Comparison of ENCODE assay signal across 1 cellular context in genomic region chr19:34173145-34173956, GRCh38.
A peak's percentile ranks its signal among the peaks of the same experiment; 100 is the strongest.
TF ChIP-seq lines count a peak whose summit lies in the region.

No MANE protein-coding gene starts in this region.

TF ChIP-seq in HepG2, 621 proteins besides CTCF, POLR2A, EP300 and RAD21 (continued from another document and continues in another):
- TF ChIP-seq ATF2 (CRISPR knock-in tag; IDR thresholded peaks at IDR 0.05) = peak; percentile 63; the same call in 1 of the 2 replicates
- no peak; the same call in none of the 2 replicates for TF ChIP-seq ZNF441 (CRISPR knock-in tag; IDR thresholded peaks at IDR 0.05; ENCODE audit: borderline replicate concordance)
- no peak for TF ChIP-seq HMG20A (CRISPR knock-in tag; IDR thresholded peaks at IDR 0.05; ENCODE audit: borderline replicate concordance)
- peak; percentile 68 for TF ChIP-seq GATAD2A (CRISPR knock-in tag; IDR thresholded peaks at IDR 0.05)
- no peak for TF ChIP-seq ZNF383 (CRISPR knock-in tag; IDR thresholded peaks at IDR 0.05; ENCODE audit: borderline replicate concordance)
- TF ChIP-seq TARDBP (CRISPR knock-in tag; IDR thresholded peaks at IDR 0.05) = peak; percentile 48; the same call in 1 of the 2 replicates
- no peak for TF ChIP-seq ZSCAN31 (CRISPR knock-in tag; IDR thresholded peaks at IDR 0.05; ENCODE audit: low read depth)
- TF ChIP-seq ZNF333 (CRISPR knock-in tag; IDR thresholded peaks at IDR 0.05; ENCODE audit: borderline replicate concordance) = no peak
- no peak for TF ChIP-seq ZNF552 (CRISPR knock-in tag; IDR thresholded peaks at IDR 0.05; ENCODE audit: borderline replicate concordance)
- TF ChIP-seq ZNF616 (CRISPR knock-in tag; IDR thresholded peaks at IDR 0.05; ENCODE audit: low read depth) = peak; percentile 24; the same call in 1 of the 2 replicates
- TF ChIP-seq ZBTB40 (IDR thresholded peaks at IDR 0.05) = no peak
- peak; percentile 58 for TF ChIP-seq ZBTB40 (CRISPR knock-in tag; IDR thresholded peaks at IDR 0.05)
- TF ChIP-seq KLF6 (CRISPR knock-in tag; IDR thresholded peaks at IDR 0.05) = peak; percentile 29; the same call in 1 of the 2 replicates
- no peak for TF ChIP-seq SP1 (IDR thresholded peaks at IDR 0.05)
- TF ChIP-seq SP1 (CRISPR knock-in tag; IDR thresholded peaks at IDR 0.05) = 0 out of 2 replicates have a peak, but pooled peaks have one; percentile 20
- peak; percentile 83; the same call in 1 of the 2 replicates for TF ChIP-seq ZNF766 (CRISPR knock-in tag; IDR thresholded peaks at IDR 0.05; ENCODE audit: borderline replicate concordance)
- peak; percentile 38; the same call in 1 of the 2 replicates for TF ChIP-seq SP5 (CRISPR knock-in tag; IDR thresholded peaks at IDR 0.05; ENCODE audit: borderline replicate concordance, low read depth)
- 0 out of 2 replicates have a peak, but pooled peaks have one; percentile 60 for TF ChIP-seq ZNF549 (CRISPR knock-in tag; IDR thresholded peaks at IDR 0.05)
- TF ChIP-seq TEAD3 (CRISPR knock-in tag; optimal IDR thresholded peaks at IDR 0.05; ENCODE audit: borderline replicate concordance) = peak; percentile 92
- TF ChIP-seq SALL1 (CRISPR knock-in tag; IDR thresholded peaks at IDR 0.05) = peak; percentile 74; the same call in 1 of the 2 replicates
- no peak for TF ChIP-seq MLX (CRISPR knock-in tag; IDR thresholded peaks at IDR 0.05)
- TF ChIP-seq UBTF (CRISPR knock-in tag; IDR thresholded peaks at IDR 0.05) = peak; percentile 38; the same call in 1 of the 2 replicates
- TF ChIP-seq ZBTB49 (CRISPR knock-in tag; IDR thresholded peaks at IDR 0.05; ENCODE audit: borderline replicate concordance) = peak; percentile 93; the same call in 1 of the 2 replicates
- peak; percentile 83; the same call in 1 of the 2 replicates for TF ChIP-seq ARHGAP35 (CRISPR knock-in tag; IDR thresholded peaks at IDR 0.05; ENCODE audit: borderline replicate concordance)
- TF ChIP-seq ZNF703 (CRISPR knock-in tag; IDR thresholded peaks at IDR 0.05; ENCODE audit: borderline replicate concordance) = no peak
- no peak for TF ChIP-seq SKIL (CRISPR knock-in tag; IDR thresholded peaks at IDR 0.05; ENCODE audit: borderline replicate concordance)
- peak; percentile 19; the same call in 1 of the 2 replicates for TF ChIP-seq NR0B2 (CRISPR knock-in tag; IDR thresholded peaks at IDR 0.05)
- TF ChIP-seq ZNF430 (CRISPR knock-in tag; IDR thresholded peaks at IDR 0.05) = peak; percentile 73; the same call in 1 of the 2 replicates
- no peak for TF ChIP-seq ATF7 (IDR thresholded peaks at IDR 0.05)
- TF ChIP-seq ATF7 (CRISPR knock-in tag; IDR thresholded peaks at IDR 0.05) = 0 out of 2 replicates have a peak, but pooled peaks have one; percentile 41
- TF ChIP-seq MEF2D (CRISPR knock-in tag; IDR thresholded peaks at IDR 0.05) = no peak
- peak; percentile 47 for TF ChIP-seq PATZ1 (CRISPR knock-in tag; IDR thresholded peaks at IDR 0.05)
